In genomic region chr11:69369945-69370344, GRCh38 we compare ENCODE assay signal across 18 cellular contexts.
DNase-seq lines count a peak whose midpoint lies in the region; ATAC-seq and TF ChIP-seq lines count a peak whose summit lies in the region.
"Had no signal": no experiment of that assay in that cellular context is flagged by ENCODE, and none has a peak within 500 bp of the region (broad histone marks: within the 10 kb centered on the region; RNA-seq: fewer than 3 reads in every experiment).

No MANE protein-coding gene starts in this region.

- peaks cover 3% of the 10 kb centered on the region for H3K27me3 Mint-ChIP-seq in activated CD8-positive, alpha-beta memory T cell treated with anti-CD3 and anti-CD28 coated beads, Interleukin-2, amount 10 ng/mL, durations not matched to agents 7 days and 5 days
- H3K27me3 Mint-ChIP-seq in Calu3 (ENCODE audit: unreplicated experiment), result no peaks in the 10 kb centered on the region
- H3K27me3 Mint-ChIP-seq in stimulated activated memory B cell treated with anti-CD40 and anti-IgM and Interleukin-4, amounts not matched to agents 10 μg/mL and 1 μg/mL and 100 μg/mL, for 72 hours, result peaks cover 17% of the 10 kb centered on the region

- peaks cover 7% of the 10 kb centered on the region for H3K4me1 ChIP-seq in colonic mucosa

- no TSS peak for BruUV-seq in Calu3 (replicated peaks; lab: Mats Ljungman, UMichigan)

- intact Hi-C loops in Calu3 (cut with micrococcal nuclease; ENCODE audit: unreplicated experiment), result no loop called here
- intact Hi-C loops in colonic mucosa (cut with DNase I), result no loop called here

- no peaks in the 10 kb centered on the region for H3K27me3 ChIP-seq in colonic mucosa
- H3K27me3 ChIP-seq: BLaER1 treated with 17β-estradiol and CSF1 and Interleukin-3, amounts not matched to agents 10 nM and 100 nM had no signal

- H3K36me3 Mint-ChIP-seq in activated CD8-positive, alpha-beta memory T cell treated with anti-CD3 and anti-CD28 coated beads, Interleukin-2, amount 10 ng/mL, durations not matched to agents 7 days and 5 days, result no peaks in the 10 kb centered on the region
- H3K36me3 Mint-ChIP-seq in Calu3 (ENCODE audit: insufficient read depth, unreplicated experiment), result peaks cover 27% of the 10 kb centered on the region
- no peaks in the 10 kb centered on the region for H3K36me3 Mint-ChIP-seq in stimulated activated memory B cell treated with anti-CD40 and anti-IgM and Interleukin-4, amounts not matched to agents 10 μg/mL and 1 μg/mL and 100 μg/mL, for 72 hours

- H3K9me3 Mint-ChIP-seq in activated CD8-positive, alpha-beta memory T cell treated with anti-CD3 and anti-CD28 coated beads, Interleukin-2, amount 10 ng/mL, durations not matched to agents 7 days and 5 days (ENCODE audit: low read depth), result no peaks in the 10 kb centered on the region
- H3K9me3 Mint-ChIP-seq in Calu3 (ENCODE audit: low read depth, unreplicated experiment), result peaks cover 9% of the 10 kb centered on the region
- H3K9me3 Mint-ChIP-seq in stimulated activated memory B cell treated with anti-CD40 and anti-IgM and Interleukin-4, amounts not matched to agents 10 μg/mL and 1 μg/mL and 100 μg/mL, for 72 hours, result peaks cover 9% of the 10 kb centered on the region

- TF ChIP-seq CTCF in Calu3 (IDR thresholded peaks at IDR 0.05; ENCODE audit: unreplicated experiment) (no peak), colonic mucosa (IDR thresholded peaks at IDR 0.05) (no peak)

- ATAC-seq in activated CD8-positive, alpha-beta memory T cell treated with anti-CD3 and anti-CD28 coated beads, Interleukin-2, amount 10 ng/mL, durations not matched to agents 7 days and 5 days, result no peak
- no peak for ATAC-seq in stimulated activated memory B cell treated with anti-CD40 and anti-IgM and Interleukin-4, amounts not matched to agents 10 μg/mL and 1 μg/mL and 100 μg/mL, for 72 hours
- ATAC-seq in GM18907 (IDR thresholded peaks at IDR 0.05; ENCODE audit: unreplicated experiment), result no peak

- H3K4me1 Mint-ChIP-seq in activated CD8-positive, alpha-beta memory T cell treated with anti-CD3 and anti-CD28 coated beads, Interleukin-2, amount 10 ng/mL, durations not matched to agents 7 days and 5 days, result no peaks in the 10 kb centered on the region
- peaks cover 34% of the 10 kb centered on the region for H3K4me1 Mint-ChIP-seq in Calu3 (ENCODE audit: low read depth, unreplicated experiment)
- H3K4me1 Mint-ChIP-seq in stimulated activated memory B cell treated with anti-CD40 and anti-IgM and Interleukin-4, amounts not matched to agents 10 μg/mL and 1 μg/mL and 100 μg/mL, for 72 hours, result no peaks in the 10 kb centered on the region

- CTCF ChIA-PET in activated CD8-positive, alpha-beta memory T cell treated with anti-CD3 and anti-CD28 coated beads, Interleukin-2, amount 10 ng/mL, durations not matched to agents 7 days and 5 days (lab: Charles Lee), result no interaction called here
- CTCF ChIA-PET in Calu3 (lab: Charles Lee), result no interaction called here

- no peak overlapping the region for H3K27ac Mint-ChIP-seq in activated CD8-positive, alpha-beta memory T cell treated with anti-CD3 and anti-CD28 coated beads, Interleukin-2, amount 10 ng/mL, durations not matched to agents 7 days and 5 days
- H3K27ac Mint-ChIP-seq in Calu3 (ENCODE audit: unreplicated experiment), result peak overlapping the region; percentile 15
- no peak overlapping the region for H3K27ac Mint-ChIP-seq in stimulated activated memory B cell treated with anti-CD40 and anti-IgM and Interleukin-4, amounts not matched to agents 10 μg/mL and 1 μg/mL and 100 μg/mL, for 72 hours

- H3K36me3 ChIP-seq in colonic mucosa, result no peaks in the 10 kb centered on the region
- H3K36me3 ChIP-seq: BLaER1 treated with 17β-estradiol and CSF1 and Interleukin-3, amounts not matched to agents 10 nM and 100 nM had no signal

- no peak overlapping the region for H3K4me3 Mint-ChIP-seq in activated CD8-positive, alpha-beta memory T cell treated with anti-CD3 and anti-CD28 coated beads, Interleukin-2, amount 10 ng/mL, durations not matched to agents 7 days and 5 days
- H3K4me3 Mint-ChIP-seq in Calu3 (ENCODE audit: low read depth, unreplicated experiment), result no peak overlapping the region
- no peak overlapping the region for H3K4me3 Mint-ChIP-seq in stimulated activated memory B cell treated with anti-CD40 and anti-IgM and Interleukin-4, amounts not matched to agents 10 μg/mL and 1 μg/mL and 100 μg/mL, for 72 hours

- H3K9ac ChIP-seq in colonic mucosa (ENCODE audit: low read depth in 2 of 2, low read length in 2 of 2), result no peak overlapping the region
- H3K9ac ChIP-seq: BLaER1 treated with 17β-estradiol and CSF1 and Interleukin-3, amounts not matched to agents 10 nM and 100 nM had no signal

- H3K27ac ChIP-seq in colonic mucosa, result no peak overlapping the region
- H3K27ac ChIP-seq: BLaER1 treated with 17β-estradiol and CSF1 and Interleukin-3, amounts not matched to agents 10 nM and 100 nM had no signal

- peak; percentile 26 for DNase-seq in activated CD8-positive, alpha-beta memory T cell treated with anti-CD3 and anti-CD28 coated beads, Interleukin-2, amount 50 U/mL, for 48 hours
- no peak for DNase-seq in activated CD8-positive, alpha-beta memory T cell treated with anti-CD3 and anti-CD28 coated beads, Interleukin-2, amount 10 ng/mL, durations not matched to agents 7 days and 5 days
- no peak for DNase-seq in Calu3
- peak; percentile 12 for DNase-seq in colonic mucosa
- DNase-seq in mesenteric fat pad (ENCODE audit: low spot score), result peak; percentile 55
- DNase-seq in superior temporal gyrus (ENCODE audit: extremely low spot score), result no peak
- DNase-seq: GF-D8; KBM-7; MV-4-11; NCI-H1417 treated with DMSO at 0.1 percent for 48 hours; NCI-H2029; NCI-H2171; NCI-H446; NCI-H69; NK-92 treated with Interleukin-12 subunit alpha and Interleukin-12 subunit beta, amount 100 ng/mL, for 24 hours had no signal

- H3K9me3 ChIP-seq in colonic mucosa, result no peaks in the 10 kb centered on the region

- no peak overlapping the region for H3K4me3 ChIP-seq in colonic mucosa
- H3K4me3 ChIP-seq: BLaER1 treated with 17β-estradiol and CSF1 and Interleukin-3, amounts not matched to agents 10 nM and 100 nM had no signal

Comparison
In these comparisons a context has a peak if more than half of its experiments do, and no peak if none do; other contexts are left out.
1. DNase-seq: peak in activated CD8-positive, alpha-beta memory T cell treated with anti-CD3 and anti-CD28 coated beads, Interleukin-2, amount 50 U/mL, for 48 hours (single experiment), colonic mucosa (single experiment) and mesenteric fat pad (single experiment); none in activated CD8-positive, alpha-beta memory T cell treated with anti-CD3 and anti-CD28 coated beads, Interleukin-2, amount 10 ng/mL, durations not matched to agents 7 days and 5 days (single experiment), Calu3 (single experiment) and superior temporal gyrus (single experiment).